ENCODE assay signal across 10 cellular contexts in the genomic region with DNA sequence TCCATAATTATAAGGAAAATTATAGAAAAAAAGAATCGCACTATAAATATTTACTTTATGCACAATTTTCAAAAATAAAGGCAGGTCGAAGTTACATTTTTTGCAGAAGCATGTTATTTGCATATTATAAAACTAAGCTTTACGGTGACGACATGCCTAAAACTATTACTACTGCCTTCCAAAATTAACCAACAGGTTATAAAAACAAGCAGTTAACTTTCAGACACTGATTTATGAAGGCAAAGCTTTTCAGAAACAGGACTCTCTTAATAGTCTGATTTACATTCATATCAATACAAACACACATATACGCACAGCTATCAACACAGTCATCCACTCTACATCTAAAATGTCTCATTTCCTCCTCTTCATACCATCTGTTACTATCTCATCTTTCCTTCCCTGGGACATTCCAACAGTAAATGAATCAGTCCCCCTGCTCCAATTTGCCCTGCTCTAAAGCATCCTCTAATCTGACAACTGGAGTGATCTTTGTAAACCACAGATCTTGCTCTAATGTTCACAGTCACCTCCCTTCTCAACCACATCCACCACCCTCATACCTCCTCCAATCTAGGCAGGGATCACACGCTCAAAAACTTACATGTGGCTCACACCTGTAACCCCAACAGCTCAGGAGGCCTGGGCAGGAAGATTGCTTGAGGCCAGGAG. TPM values are rescaled to one million over a fixed set of nuclear protein-coding genes. Genes with fewer than 3 reads are reported as not detected.
DNase-seq lines count a peak whose midpoint lies in the region; ATAC-seq and TF ChIP-seq lines count a peak whose summit lies in the region.
"Had no signal": no experiment of that assay in that cellular context is flagged by ENCODE, and none has a peak within 500 bp of the region (broad histone marks: within the 10 kb centered on the region; RNA-seq: fewer than 3 reads in every experiment).

No MANE protein-coding gene starts in this region.

- H3K4me3 Mint-ChIP-seq in effector memory CD8-positive, alpha-beta T cell = peak overlapping the region; percentile 0 to 16

- DNase-seq in AG04449 (ENCODE audit: low read depth, low spot score) = peak; percentile 61
- peak; percentile 56 for DNase-seq in RKO (ENCODE audit: low spot score)
- DNase-seq in effector memory CD8-positive, alpha-beta T cell = peak; percentile 52 to 65 (median 58)
- DNase-seq in NCI-H146 (lab: John Stamatoyannopoulos, UW) = no peak
- no peak for DNase-seq in cardiac septum (ENCODE audit: low spot score)
- DNase-seq in SKM-1 (lab: John Stamatoyannopoulos, UW; ENCODE audit: unreplicated experiment) = no peak
- no peak for DNase-seq in amygdala (lab: John Stamatoyannopoulos, UW)
- DNase-seq: effector CD4-positive, alpha-beta T cell; NCI-H526 treated with DMSO at 0.1 percent for 48 hours had no signal

- no peak for TF ChIP-seq CTCF in AG04449 (IDR thresholded peaks at IDR 0.05; ENCODE audit: insufficient read depth, low read length, missing control alignments)

- CTCF ChIA-PET in AG04449 (lab: Yijun Ruan, JAX) = interaction anchor here (0.9 to 2.9 kb wide), 8 partner anchors 12 to 204 kb away, joined by 3 to 11 read pairs (median 6); a partner anchor contains a TSS

- no peaks in the 10 kb centered on the region for H3K9me3 Mint-ChIP-seq in effector memory CD8-positive, alpha-beta T cell

- no peak overlapping the region for H3K27ac Mint-ChIP-seq in effector memory CD8-positive, alpha-beta T cell

- H3K36me3 Mint-ChIP-seq in effector memory CD8-positive, alpha-beta T cell (ENCODE audit: insufficient read depth) = peaks cover 3% of the 10 kb centered on the region

- intact Hi-C loops in cardiac septum (cut with DNase I) = no loop called here

- H3K4me1 Mint-ChIP-seq in effector memory CD8-positive, alpha-beta T cell (ENCODE audit: low read depth in 2 of 2) = peaks cover 42 to 58% of the 10 kb centered on the region in 2 donors

- POLR2A ChIA-PET in AG04449 (lab: Yijun Ruan, JAX) = interaction anchor here (0.9 to 1.3 kb wide), 2 partner anchors 21 to 23 kb away, joined by 3 to 7 read pairs; a partner anchor contains a TSS

- ATAC-seq in GM18907 (IDR thresholded peaks at IDR 0.05; ENCODE audit: unreplicated experiment) = peak; percentile 40
- peak; percentile 97 for ATAC-seq in effector memory CD8-positive, alpha-beta T cell (replicated peaks)

- H3K27me3 Mint-ChIP-seq in effector memory CD8-positive, alpha-beta T cell = no peaks in the 10 kb centered on the region

- no peak overlapping the region for H3K4me3 ChIP-seq in AG04449 (ENCODE audit: low read depth, low read length)

RNA-seq across cellular contexts. Expression of a gene that starts 21.6 kb away (rescaled TPM):
- 94.4 TPM for total RNA-seq in cardiac septum

Comparison
In these comparisons a context has a peak if more than half of its experiments do, and no peak if none do; other contexts are left out.
1. DNase-seq: peak in AG04449 (single experiment), RKO (single experiment) and effector memory CD8-positive, alpha-beta T cell (3 of 3); none in NCI-H146 (single experiment), cardiac septum (single experiment), SKM-1 (single experiment) and amygdala (0 of 56).